ENCODE assay signal across 21 cellular contexts in genomic region chr1:201694615-201695335, GRCh38.
DNase-seq lines count a peak whose midpoint lies in the region; ATAC-seq, FAIRE-seq and TF ChIP-seq lines count a peak whose summit lies in the region.
"Had no signal": no experiment of that assay in that cellular context is flagged by ENCODE, and none has a peak within 500 bp of the region (broad histone marks: within the 10 kb centered on the region; RNA-seq: fewer than 3 reads in every experiment).

No MANE protein-coding gene starts in this region.

- H3K4me1 ChIP-seq in cardiac muscle cell (ENCODE audit: low read depth), result peaks cover 25% of the 10 kb centered on the region
- H3K4me1 ChIP-seq in HepG2 (ENCODE audit: insufficient read depth, low read length), result no peaks in the 10 kb centered on the region
- H3K4me1 ChIP-seq: upper lobe of right lung had no signal

- TF ChIP-seq POLR2A in HepG2 (IDR thresholded peaks at IDR 0.05; ENCODE audit: insufficient read depth in 1 of 2, low read depth in 2 of 2, low read length in 2 of 2), result no peak

- H3K27me3 ChIP-seq in cardiac muscle cell, result no peaks in the 10 kb centered on the region
- peaks cover 2 to 20% of the 10 kb centered on the region in 2 experiments; a peak in 2 of 5 replicates for H3K27me3 ChIP-seq in HepG2 (ENCODE audit: control insufficient read depth in 1 of 2, insufficient read depth in 2 of 2, low read length in 2 of 2)
- H3K27me3 ChIP-seq: BLaER1 treated with 17β-estradiol and CSF1 and Interleukin-3, amounts not matched to agents 10 nM and 100 nM; neutrophil; upper lobe of right lung had no signal

- no peak overlapping the region for H2AFZ ChIP-seq in HepG2 (ENCODE audit: low read length)

- ATAC-seq in HepG2 (peak; percentile 36; the same call in 2 of the 3 replicates), HG03025 (IDR thresholded peaks at IDR 0.05; ENCODE audit: low FRiP score, unreplicated experiment) (no peak)
- ATAC-seq: activated CD8-positive, alpha-beta T cell treated with anti-CD3 and anti-CD28 coated beads for 36 hours; left lobe of liver; mucosa of descending colon; upper lobe of right lung had no signal

- no peaks in the 10 kb centered on the region for H4K20me1 ChIP-seq in HepG2 (ENCODE audit: insufficient read depth, low read length)

- TF ChIP-seq CTCF in cardiac muscle cell (IDR thresholded peaks at IDR 0.05; ENCODE audit: low read depth, low read length) (no peak), HepG2 (CRISPR knock-in tag; IDR thresholded peaks at IDR 0.05) (no peak)

- CTCF ChIA-PET in HepG2 (lab: Yijun Ruan, JAX; ENCODE audit: low intra/inter-chr PET ratio, low total read pairs), result no interaction called here

- POLR2A ChIA-PET in HepG2 (lab: Yijun Ruan, JAX), result no interaction called here

- WGBS in HepG2 (ENCODE audit: low lambda C conversion rate), result 39% methylated on average over 9 of the region's 12 CpGs

- no peak for DNase-seq in cardiac muscle cell (ENCODE audit: low read depth in 1 of 2, low spot score in 1 of 2)
- DNase-seq in cardiac septum (ENCODE audit: low spot score), result no peak
- no peak for DNase-seq in HepG2 (ENCODE audit: low spot score)
- DNase-seq in putamen (ENCODE audit: low spot score), result no peak
- DNase-seq in A172 (ENCODE audit: low spot score), result no peak
- DNase-seq: activated CD4-positive, CD25-positive, alpha-beta regulatory T cell treated with anti-CD3 and anti-CD28 coated beads, Interleukin-2, amount 50 U/mL, for 72 hours; activated CD8-positive, alpha-beta T cell treated with anti-CD3 and anti-CD28 coated beads for 36 hours; activated gamma-delta T cell; HCEC 1CT; KBM-7; mucosa of descending colon; NCI-H146; upper lobe of right lung had no signal

- H3K9ac ChIP-seq in HepG2 (ENCODE audit: insufficient read depth, low read depth, low read length), result no peak overlapping the region
- H3K9ac ChIP-seq: BLaER1 treated with 17β-estradiol and CSF1 and Interleukin-3, amounts not matched to agents 10 nM and 100 nM had no signal

- H3K4me3 ChIP-seq in cardiac muscle cell (no peak overlapping the region), HepG2 (replicated peaks in 1 of 3; ENCODE audit: insufficient read depth in 1 of 3, low read depth in 2 of 3, low read length in 3 of 3) (no peak overlapping the region)
- H3K4me3 ChIP-seq: BLaER1 treated with 17β-estradiol and CSF1 and Interleukin-3, amounts not matched to agents 10 nM and 100 nM; mucosa of descending colon; upper lobe of right lung had no signal

- no peak overlapping the region for H3K4me2 ChIP-seq in HepG2 (ENCODE audit: low read depth, low read length)

- no peak for TF ChIP-seq EP300 in HepG2 (IDR thresholded peaks at IDR 0.05; ENCODE audit: low read depth in 2 of 2, low read length in 2 of 2)
- no peak for TF ChIP-seq EP300 in HepG2 (CRISPR knock-in tag; IDR thresholded peaks at IDR 0.05; ENCODE audit: borderline replicate concordance)

- H3K27ac ChIP-seq in cardiac muscle cell, result peak overlapping the region; percentile 31
- H3K27ac ChIP-seq in angular gyrus (ENCODE audit: low read depth, low read length), result peak overlapping the region; percentile 74
- H3K27ac ChIP-seq in HepG2 (ENCODE audit: extremely low read length, insufficient read depth, low read length), result no peak overlapping the region
- H3K27ac ChIP-seq in temporal lobe (ENCODE audit: low read depth, low read length), result peak overlapping the region; percentile 69
- H3K27ac ChIP-seq: BLaER1 treated with 17β-estradiol and CSF1 and Interleukin-3, amounts not matched to agents 10 nM and 100 nM; neutrophil; upper lobe of right lung had no signal

- intact Hi-C loops in cardiac septum (cut with DNase I) (loop anchor here (5.0 kb wide), 1 partner anchor 42 kb away; no protein-coding TSS in a partner anchor), HepG2 (cut with micrococcal nuclease; ENCODE audit: unreplicated experiment) (no loop called here)

- in situ Hi-C loops in HepG2 (cut with HindIII; ENCODE audit: extremely low pct_ligation_motif_present, low pct_unique_long_range_greater_than_20kb), result no loop called here

- H3K36me3 ChIP-seq in cardiac muscle cell (no peaks in the 10 kb centered on the region), HepG2 (replicated peaks in 1 of 2; ENCODE audit: control insufficient read depth in 1 of 2, insufficient read depth in 2 of 2, low read length in 2 of 2) (no peaks in the 10 kb centered on the region)
- H3K36me3 ChIP-seq: neutrophil, upper lobe of right lung had no signal

- no TSS peak for BruUV-seq in HepG2 (replicated peaks; lab: Mats Ljungman, UMichigan)

- H3K9me3 ChIP-seq in cardiac muscle cell (ENCODE audit: low read depth) (no peaks in the 10 kb centered on the region), HepG2 (ENCODE audit: low read length) (no peaks in the 10 kb centered on the region)
- H3K9me3 ChIP-seq: mucosa of descending colon, neutrophil, upper lobe of right lung had no signal

- no peak for TF ChIP-seq RAD21 in HepG2 (CRISPR knock-in tag; IDR thresholded peaks at IDR 0.05)

- no peaks in the 10 kb centered on the region for H3K79me2 ChIP-seq in HepG2 (ENCODE audit: insufficient read depth, low read length)

- FAIRE-seq in HepG2 (lab: Jason Lieb, UNC), result no peak
- FAIRE-seq: bronchial epithelial cell, endothelial cell of umbilical vein had no signal

TF ChIP-seq in HepG2, 621 proteins besides CTCF, POLR2A, EP300 and RAD21:
- TF ChIP-seq ZSCAN25 (CRISPR knock-in tag; IDR thresholded peaks at IDR 0.05), result no peak
- TF ChIP-seq ZKSCAN8 (CRISPR knock-in tag; IDR thresholded peaks at IDR 0.05; ENCODE audit: borderline replicate concordance), result no peak
